17 cellular contexts compared by ENCODE assay signal in genomic region chr9:110559869-110560268, GRCh38. TPM values are rescaled to one million over a fixed set of nuclear protein-coding genes. Genes with fewer than 3 reads are reported as not detected.
A peak's percentile ranks its signal among the peaks of the same experiment; 100 is the strongest.
DNase-seq lines count a peak whose midpoint lies in the region; ATAC-seq, FAIRE-seq and TF ChIP-seq lines count a peak whose summit lies in the region.
"Had no signal": no experiment of that assay in that cellular context is flagged by ENCODE, and none has a peak within 500 bp of the region (broad histone marks: within the 10 kb centered on the region; RNA-seq: fewer than 3 reads in every experiment).

No MANE protein-coding gene starts in this region.

- TF ChIP-seq EP300 in gastroesophageal sphincter (IDR thresholded peaks at IDR 0.05): no peak

- ATAC-seq in gastroesophageal sphincter: no peak
- ATAC-seq: A549; CD8-positive, alpha-beta T cell; GM12878; HepG2 had no signal

- DNase-seq in HCEC 1CT (peak; percentile 84), RPMI7951 (ENCODE audit: low read depth) (peak; percentile 13), bronchial epithelial cell (ENCODE audit: low read depth) (peak; percentile 62), iris pigment epithelial cell (ENCODE audit: low read depth) (peak; percentile 74), NCI-H2081 treated with DMSO at 0.1 percent for 48 hours (lab: John Stamatoyannopoulos, UW) (no peak), A172 (ENCODE audit: low spot score) (no peak), GM10248 (ENCODE audit: extremely low spot score) (no peak)
- DNase-seq: CD8-positive, alpha-beta T cell; COR-L47; DND-41; GOT3; H9 had no signal

- CTCF ChIA-PET in GM10248 (lab: Yijun Ruan, JAX): no interaction called here

- POLR2A ChIA-PET in GM10248 (lab: Yijun Ruan, JAX): no interaction called here

- TF ChIP-seq CTCF in bronchial epithelial cell (IDR thresholded peaks at IDR 0.05; ENCODE audit: insufficient read depth, low read length, severe bottlenecking): no peak
- no peak for TF ChIP-seq CTCF in gastroesophageal sphincter (IDR thresholded peaks at IDR 0.05)
- TF ChIP-seq CTCF in GM10248 (IDR thresholded peaks at IDR 0.05; ENCODE audit: control extremely low read depth, extremely low read depth, low read depth, missing control alignments): no peak

- peaks cover 6 to 18% (median 7%) of the 10 kb centered on the region in 3 donors for H3K4me1 ChIP-seq in gastroesophageal sphincter

- no peak overlapping the region for H3K27ac ChIP-seq in gastroesophageal sphincter
- H3K27ac ChIP-seq: A549 had no signal

- H3K4me3 ChIP-seq in bronchial epithelial cell (ENCODE audit: low read depth, low read length): no peak overlapping the region
- H3K4me3 ChIP-seq in gastroesophageal sphincter: no peak overlapping the region
- H3K4me3 ChIP-seq: A549, GM12878 had no signal

- H3K9me3 ChIP-seq in gastroesophageal sphincter: no peaks in the 10 kb centered on the region
- H3K9me3 ChIP-seq: A549 had no signal

- no peaks in the 10 kb centered on the region for H3K27me3 ChIP-seq in bronchial epithelial cell (ENCODE audit: control insufficient read depth, insufficient read depth, low read length)
- H3K27me3 ChIP-seq in gastroesophageal sphincter: no peaks in the 10 kb centered on the region

- H3K36me3 ChIP-seq in bronchial epithelial cell (ENCODE audit: control insufficient read depth, insufficient read depth, low read length) (no peaks in the 10 kb centered on the region), gastroesophageal sphincter (no peaks in the 10 kb centered on the region)

- 85 to 89% methylated on average over 1 of the region's 1 CpG for WGBS in gastroesophageal sphincter (ENCODE audit: low coverage in 1 of 2), 2 donors

- FAIRE-seq in bronchial epithelial cell (lab: Jason Lieb, UNC): no peak
- FAIRE-seq: A549, GM12878, GM18507, HepG2 had no signal

- no peak for TF ChIP-seq POLR2A in gastroesophageal sphincter (IDR thresholded peaks at IDR 0.05)

RNA-seq across cellular contexts. Expression of gene SVEP1, which starts 19.7 kb away (rescaled TPM):
- total RNA-seq in RPMI7951 (2014; rRNA removed; shearing (Covaris generic)): 10.9 and 17.2 TPM in 2 replicates
- total RNA-seq in bronchial epithelial cell (0.26 and 1.3 TPM in 2 replicates), gastroesophageal sphincter (10 to 100 TPM; 37.2 to 70.4 (median 58.4) TPM)
- 0.07 TPM in 1 of 2 replicates, not detected in the other for total RNA-seq in A172 (2014; rRNA removed; shearing (Covaris generic))
- total RNA-seq: CD8-positive, alpha-beta T cell; HepG2 had no signal

Comparison
In these comparisons a context has a peak if more than half of its experiments do, and no peak if none do; other contexts are left out.
1. DNase-seq: peak in HCEC 1CT (single experiment), RPMI7951 (single experiment), bronchial epithelial cell (single experiment) and iris pigment epithelial cell (single experiment); none in NCI-H2081 treated with DMSO at 0.1 percent for 48 hours (single experiment), A172 (single experiment) and GM10248 (single experiment).